In genomic region chr1:234294109-234294845, GRCh38 we compare ENCODE assay signal across 29 cellular contexts.
"Had no signal": no experiment of that assay in that cellular context is flagged by ENCODE, and none has a peak within 500 bp of the region (broad histone marks: within the 10 kb centered on the region; RNA-seq: fewer than 3 reads in every experiment).

No MANE protein-coding gene starts in this region.

- H3K4me1 Mint-ChIP-seq: activated B cell treated with CpG ODN at 0.5 μM for 24 hours; activated T-helper 17 cell treated with anti-CD3 and anti-CD28 coated beads, Interleukin-2, amount 50 U/mL, for 72 hours; T-cell had no signal

- H3K27ac Mint-ChIP-seq: activated B cell treated with CpG ODN at 0.5 μM for 24 hours; activated CD8-positive, alpha-beta T cell treated with anti-CD3 and anti-CD28 coated beads for 36 hours; activated naive CD8-positive, alpha-beta T cell; activated T-helper 17 cell treated with anti-CD3 and anti-CD28 coated beads, Interleukin-2, amount 50 U/mL, for 72 hours; endodermal cell; T-cell; T-helper 1 cell treated with Interleukin-12 subunit alpha and Interleukin-12 subunit beta and Interleukin-4 antibody, amounts not matched to agents 30 μg/mL and 1 μg/mL, for 36 hours; T-helper 2 cell treated with Interferon-gamma antibody and Interleukin-4, amounts not matched to agents 5 μg/mL and 100 μg/mL, for 36 hours had no signal

- H3K9me3 ChIP-seq: body of pancreas, colonic mucosa, gastrocnemius medialis had no signal

- H3K27ac ChIP-seq: body of pancreas, colonic mucosa, heart right ventricle, WERI-Rb-1 had no signal

- H3K4me3 ChIP-seq: body of pancreas, colonic mucosa, gastrocnemius medialis, heart right ventricle had no signal

- H3K27me3 ChIP-seq: body of pancreas, colonic mucosa, gastrocnemius medialis had no signal

- H3K36me3 ChIP-seq: colonic mucosa, gastrocnemius medialis, heart right ventricle, WERI-Rb-1 had no signal

- H3K4me3 Mint-ChIP-seq: activated B cell treated with CpG ODN at 0.5 μM for 24 hours; activated CD8-positive, alpha-beta T cell treated with anti-CD3 and anti-CD28 coated beads for 36 hours; activated naive CD8-positive, alpha-beta T cell; activated T-cell treated with anti-CD3 and anti-CD28 coated beads, Interleukin-2, amount 50 U/mL, for 4 hours; activated T-helper 17 cell treated with anti-CD3 and anti-CD28 coated beads, Interleukin-2, amount 50 U/mL, for 72 hours; endodermal cell; T-cell; T-helper 1 cell treated with Interleukin-12 subunit alpha and Interleukin-12 subunit beta and Interleukin-4 antibody, amounts not matched to agents 30 μg/mL and 1 μg/mL, for 36 hours; T-helper 2 cell treated with Interferon-gamma antibody and Interleukin-4, amounts not matched to agents 5 μg/mL and 100 μg/mL, for 36 hours had no signal

- ATAC-seq: activated CD4-positive, CD25-positive, alpha-beta regulatory T cell treated with anti-CD3 and anti-CD28 coated beads, Interleukin-2, amount 50 U/mL, for 24 hours; activated CD8-positive, alpha-beta T cell treated with anti-CD3 and anti-CD28 coated beads for 36 hours; activated T-cell treated with anti-CD3 and anti-CD28 coated beads, Interleukin-2, amount 50 U/mL, for 4 hours; activated T-helper 17 cell treated with anti-CD3 and anti-CD28 coated beads, Interleukin-2, amount 50 U/mL, for 72 hours; body of pancreas; esophagus mucosa; heart right ventricle; T-cell had no signal

- DNase-seq: activated B cell treated with CpG ODN at 0.5 μM for 24 hours; activated CD4-positive, alpha-beta T cell treated with anti-CD3 and anti-CD28 coated beads for 48 hours; activated CD4-positive, alpha-beta T cell treated with anti-CD3 and anti-CD28 coated beads, Interleukin-2, amount 50 U/mL, for 1 hour; activated CD4-positive, alpha-beta T cell treated with anti-CD3 and anti-CD28 coated beads, Interleukin-2, amount 50 U/mL, for 48 hours; activated CD8-positive, alpha-beta memory T cell treated with anti-CD3 and anti-CD28 coated beads for 24 hours; activated CD8-positive, alpha-beta T cell treated with anti-CD3 and anti-CD28 coated beads for 36 hours; activated effector memory CD4-positive, alpha-beta T cell treated with Interleukin-2 at 50 U/mL for 16 hours; activated gamma-delta T cell treated with Interleukin-2 at 50 U/mL for 16 hours; activated naive CD4-positive, alpha-beta T cell treated with anti-CD3 and anti-CD28 coated beads, Interleukin-2, amount 50 U/mL, for 16 hours; activated naive CD4-positive, alpha-beta T cell treated with Interleukin-2 at 50 U/mL for 16 hours; activated T-cell treated with anti-CD3 and anti-CD28 coated beads, Interleukin-2, amount 50 U/mL, for 4 hours; amniotic stem cell; aorta; body of pancreas; colonic mucosa; effector memory CD4-positive, alpha-beta T cell; endodermal cell; foreskin fibroblast; gastrocnemius medialis; heart right ventricle; T-cell; T1000; WERI-Rb-1 had no signal

- H3K4me1 ChIP-seq: body of pancreas, colonic mucosa, heart right ventricle had no signal
